1 cellular context compared by ENCODE assay signal in genomic region chr7:78090616-78091015, GRCh38.
TF ChIP-seq lines count a peak whose summit lies in the region.

No MANE protein-coding gene starts in this region.

TF ChIP-seq in SK-N-SH treated with all-trans-retinoic acid at 6 μM for 48 hours, 23 proteins besides CTCF, POLR2A, EP300 and RAD21 (continued from another document):
- TF ChIP-seq PATZ1 (CRISPR knock-in tag; IDR thresholded peaks at IDR 0.05; ENCODE audit: borderline replicate concordance), result no peak
- no peak for TF ChIP-seq GLIS3 (CRISPR knock-in tag; IDR thresholded peaks at IDR 0.05)
- no peak for TF ChIP-seq ZNF565 (CRISPR knock-in tag; conservative IDR thresholded peaks at IDR 0.05; ENCODE audit: low read depth)
- no peak for TF ChIP-seq CREB5 (CRISPR knock-in tag; IDR thresholded peaks at IDR 0.05; ENCODE audit: low read depth)
